In genomic region chr7:29224726-29225125, GRCh38 we compare ENCODE assay signal across 19 cellular contexts. TPM values are rescaled to one million over a fixed set of nuclear protein-coding genes. Genes with fewer than 3 reads are reported as not detected.
A peak's percentile ranks its signal among the peaks of the same experiment; 100 is the strongest.
DNase-seq lines count a peak whose midpoint lies in the region; ATAC-seq and TF ChIP-seq lines count a peak whose summit lies in the region.
"Had no signal": no experiment of that assay in that cellular context is flagged by ENCODE, and none has a peak within 500 bp of the region (broad histone marks: within the 10 kb centered on the region; RNA-seq: fewer than 3 reads in every experiment).

No MANE protein-coding gene starts in this region.

- H3K4me1 Mint-ChIP-seq in MCF 10A (ENCODE audit: insufficient read depth, unreplicated experiment), result no peaks in the 10 kb centered on the region
- H3K4me1 Mint-ChIP-seq: CD4-positive, CD25-positive, alpha-beta regulatory T cell had no signal

- H3K79me2 ChIP-seq in SK-N-SH (ENCODE audit: insufficient read depth), result no peaks in the 10 kb centered on the region

- no peak overlapping the region for H3K9ac ChIP-seq in SK-N-SH

- no peaks in the 10 kb centered on the region for H4K20me1 ChIP-seq in SK-N-SH (ENCODE audit: insufficient read depth)

- POLR2A ChIA-PET in MCF 10A (lab: Yijun Ruan, JAX) (no interaction called here), SK-N-SH (lab: Yijun Ruan, JAX) (no interaction called here)

- no peak for ATAC-seq in HG03469 (IDR thresholded peaks at IDR 0.05; ENCODE audit: unreplicated experiment)

- no peaks in the 10 kb centered on the region for H3K9me2 ChIP-seq in SK-N-SH

- no peak overlapping the region for H3K27ac Mint-ChIP-seq in MCF 10A (ENCODE audit: low read depth, unreplicated experiment)
- H3K27ac Mint-ChIP-seq: CD4-positive, CD25-positive, alpha-beta regulatory T cell had no signal

- H3K4me1 ChIP-seq in breast epithelium (no peaks in the 10 kb centered on the region), SK-N-SH (ENCODE audit: control insufficient read depth in 1 of 2, insufficient read depth in 2 of 2, low read depth in 1 of 2, low read length in 1 of 2) (no peaks in the 10 kb centered on the region; a peak in 1 of 4 replicates)
- H3K4me1 ChIP-seq: BE2C had no signal

- H3K36me3 ChIP-seq in breast epithelium (no peaks in the 10 kb centered on the region), SK-N-SH (replicated peaks in 1 of 2; ENCODE audit: control insufficient read depth in 1 of 2, insufficient read depth in 2 of 2, low read length in 1 of 2) (no peaks in the 10 kb centered on the region)
- H3K36me3 ChIP-seq: BE2C had no signal

- H3K27me3 ChIP-seq in breast epithelium (no peaks in the 10 kb centered on the region), SK-N-SH (ENCODE audit: insufficient read depth) (no peaks in the 10 kb centered on the region)
- H3K27me3 ChIP-seq: BE2C had no signal

- no peaks in the 10 kb centered on the region for H3K9me3 ChIP-seq in breast epithelium
- no peaks in the 10 kb centered on the region for H3K9me3 ChIP-seq in SK-N-SH
- H3K9me3 ChIP-seq: BE2C had no signal

- DNase-seq in MCF 10A (ENCODE audit: unreplicated experiment), result peak; percentile 2
- DNase-seq in breast epithelium (ENCODE audit: low spot score in 2 of 2), result no peak
- DNase-seq in SK-N-SH, result no peak
- DNase-seq in fibroblast of mammary gland (ENCODE audit: low read depth), result peak; percentile 22
- no peak for DNase-seq in ACHN
- no peak for DNase-seq in stimulated activated CD4-positive, alpha-beta T cell treated with anti-CD3 and anti-CD28 coated beads, Interleukin-4, amount 100 ng/mL, for 1 hour
- no peak for DNase-seq in NCI-H2107 treated with DMSO at 0.1 percent for 48 hours (lab: John Stamatoyannopoulos, UW; ENCODE audit: unreplicated experiment)
- DNase-seq: BE2C; CD4-positive, CD25-positive, alpha-beta regulatory T cell; COR-L47; DMS 273 treated with DMSO at 0.1 percent for 48 hours; DND-41; GF-D8; KG1; NCI-H1436; NCI-H2029; SHP77 treated with DMSO at 0.1 percent for 48 hours had no signal

- H2AFZ ChIP-seq in SK-N-SH (ENCODE audit: low read depth), result no peak overlapping the region

- no peaks in the 10 kb centered on the region for H3K27me3 Mint-ChIP-seq in MCF 10A (ENCODE audit: insufficient read depth, unreplicated experiment)
- H3K27me3 Mint-ChIP-seq: CD4-positive, CD25-positive, alpha-beta regulatory T cell had no signal

- no peak overlapping the region for H3K4me3 ChIP-seq in breast epithelium
- no peak overlapping the region for H3K4me3 ChIP-seq in SK-N-SH (ENCODE audit: low read depth in 2 of 2, low read length in 1 of 2)
- no peak overlapping the region for H3K4me3 ChIP-seq in fibroblast of mammary gland (ENCODE audit: control insufficient read depth, low read depth, low read length)

- in situ Hi-C loops in ACHN (cut with HindIII; ENCODE audit: low pct_ligation_motif_present, low pct_unique_long_range_greater_than_20kb, low sequenced_read_pairs), result no loop called here

- H3K27ac ChIP-seq in breast epithelium, result no peak overlapping the region
- no peak overlapping the region for H3K27ac ChIP-seq in SK-N-SH (ENCODE audit: low read depth in 2 of 2, low read length in 1 of 2)
- H3K27ac ChIP-seq: 22Rv1 had no signal

- H3K4me3 Mint-ChIP-seq in MCF 10A (ENCODE audit: unreplicated experiment), result no peak overlapping the region
- H3K4me3 Mint-ChIP-seq: CD4-positive, CD25-positive, alpha-beta regulatory T cell had no signal

- no peak overlapping the region for H3K4me2 ChIP-seq in SK-N-SH

- CTCF ChIA-PET in MCF 10A (lab: Yijun Ruan, JAX), result no interaction called here
- CTCF ChIA-PET in SK-N-SH (lab: Yijun Ruan, JAX), result interaction anchor here (0.9 to 1.9 kb wide), 2 partner anchors 35 to 303 kb away, joined by 3 to 5 read pairs; no protein-coding TSS in a partner anchor

- intact Hi-C loops in MCF 10A (cut with micrococcal nuclease) (no loop called here), breast epithelium (cut with DNase I; ENCODE audit: low total_unique reads) (no loop called here)

- no peak for TF ChIP-seq EP300 in SK-N-SH (IDR thresholded peaks at IDR 0.05; ENCODE audit: borderline replicate concordance in 1 of 2, low read depth in 1 of 2, low read length in 1 of 2)

- no peak for TF ChIP-seq POLR2A in breast epithelium (IDR thresholded peaks at IDR 0.05)

- no peaks in the 10 kb centered on the region for H3K36me3 Mint-ChIP-seq in MCF 10A (ENCODE audit: insufficient read depth, unreplicated experiment)
- H3K36me3 Mint-ChIP-seq: CD4-positive, CD25-positive, alpha-beta regulatory T cell had no signal

- TF ChIP-seq RAD21 in SK-N-SH (IDR thresholded peaks at IDR 0.05; ENCODE audit: low read length), result no peak

- no peaks in the 10 kb centered on the region for H3F3A ChIP-seq in SK-N-SH (replicated peaks; ENCODE audit: insufficient read depth)

- WGBS in SK-N-SH (ENCODE audit: low lambda C conversion rate), result 7% methylated on average over 1 of the region's 1 CpG

- no TSS peak for BruUV-seq in MCF 10A (replicated peaks; lab: Mats Ljungman, UMichigan)

- TF ChIP-seq CTCF in MCF 10A (IDR thresholded peaks at IDR 0.05; ENCODE audit: unreplicated experiment) (no peak), breast epithelium (IDR thresholded peaks at IDR 0.05) (no peak), SK-N-SH (IDR thresholded peaks at IDR 0.05) (no peak), fibroblast of mammary gland (conservative IDR thresholded peaks at IDR 0.05; ENCODE audit: control insufficient read depth, insufficient read depth, low read depth, low read length) (no peak)

- no peaks in the 10 kb centered on the region for H3K9me3 Mint-ChIP-seq in MCF 10A (ENCODE audit: unreplicated experiment)
- H3K9me3 Mint-ChIP-seq: CD4-positive, CD25-positive, alpha-beta regulatory T cell had no signal

TF ChIP-seq in SK-N-SH, 30 proteins besides CTCF, POLR2A, EP300 and RAD21:
- TF ChIP-seq FOSL2 (IDR thresholded peaks at IDR 0.05; ENCODE audit: borderline replicate concordance, low read depth) (peak; percentile 46; the same call in 1 of the 2 replicates), FOXM1 (IDR thresholded peaks at IDR 0.05; ENCODE audit: low read depth) (no peak), RFX5 (IDR thresholded peaks at IDR 0.05; ENCODE audit: low read length) (no peak), TAF1 (IDR thresholded peaks at IDR 0.05; ENCODE audit: borderline replicate concordance, low read depth, low read length) (no peak), POLR2AphosphoS5 (IDR thresholded peaks at IDR 0.05; ENCODE audit: low read depth, low read length) (no peak), TCF12 (IDR thresholded peaks at IDR 0.05) (peak; percentile 16; the same call in 1 of the 2 replicates), SMC3 (IDR thresholded peaks at IDR 0.05; ENCODE audit: low read depth, low read length) (no peak)
- TF ChIP-seq, protein P1, sequence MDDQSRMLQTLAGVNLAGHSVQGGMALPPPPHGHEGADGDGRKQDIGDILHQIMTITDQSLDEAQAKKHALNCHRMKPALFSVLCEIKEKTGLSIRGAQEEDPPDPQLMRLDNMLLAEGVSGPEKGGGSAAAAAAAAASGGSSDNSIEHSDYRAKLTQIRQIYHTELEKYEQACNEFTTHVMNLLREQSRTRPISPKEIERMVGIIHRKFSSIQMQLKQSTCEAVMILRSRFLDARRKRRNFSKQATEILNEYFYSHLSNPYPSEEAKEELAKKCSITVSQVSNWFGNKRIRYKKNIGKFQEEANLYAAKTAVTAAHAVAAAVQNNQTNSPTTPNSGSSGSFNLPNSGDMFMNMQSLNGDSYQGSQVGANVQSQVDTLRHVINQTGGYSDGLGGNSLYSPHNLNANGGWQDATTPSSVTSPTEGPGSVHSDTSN (IDR thresholded peaks at IDR 0.05), result 0 out of 2 replicates have a peak, but pooled peaks have one; percentile 14

RNA-seq across cellular contexts. Expression of gene CHN2, which starts 30.2 kb away (rescaled TPM):
- total RNA-seq in MCF 10A (2022) (5.1 and 8.0 TPM in 2 replicates), breast epithelium (10 to 100 TPM in 1 of 3 donors, 1 to 10 TPM in 2; 6.3 to 17.1 (median 7.9) TPM)
- polyA plus RNA-seq in SK-N-SH (2012; rRNA removed), result 0.02 TPM in 1 of 2 replicates, not detected in the other
- 0.13 and 0.14 TPM in 2 replicates for polyA plus RNA-seq in SK-N-SH (2012; cell fraction: cytosol; rRNA removed)
- 0.13 TPM in 1 of 2 replicates, not detected in the other for polyA plus RNA-seq in SK-N-SH (2012; cell fraction: nucleus; rRNA removed)

Comparison
In these comparisons a context has a peak if more than half of its experiments do, and no peak if none do; other contexts are left out.
1. DNase-seq: peak in MCF 10A (single experiment) and fibroblast of mammary gland (single experiment); none in breast epithelium (0 of 2), SK-N-SH (single experiment), ACHN (single experiment), stimulated activated CD4-positive, alpha-beta T cell treated with anti-CD3 and anti-CD28 coated beads, Interleukin-4, amount 100 ng/mL, for 1 hour (single experiment) and NCI-H2107 treated with DMSO at 0.1 percent for 48 hours (single experiment).